8 cellular contexts compared by ENCODE assay signal in the genomic region with DNA sequence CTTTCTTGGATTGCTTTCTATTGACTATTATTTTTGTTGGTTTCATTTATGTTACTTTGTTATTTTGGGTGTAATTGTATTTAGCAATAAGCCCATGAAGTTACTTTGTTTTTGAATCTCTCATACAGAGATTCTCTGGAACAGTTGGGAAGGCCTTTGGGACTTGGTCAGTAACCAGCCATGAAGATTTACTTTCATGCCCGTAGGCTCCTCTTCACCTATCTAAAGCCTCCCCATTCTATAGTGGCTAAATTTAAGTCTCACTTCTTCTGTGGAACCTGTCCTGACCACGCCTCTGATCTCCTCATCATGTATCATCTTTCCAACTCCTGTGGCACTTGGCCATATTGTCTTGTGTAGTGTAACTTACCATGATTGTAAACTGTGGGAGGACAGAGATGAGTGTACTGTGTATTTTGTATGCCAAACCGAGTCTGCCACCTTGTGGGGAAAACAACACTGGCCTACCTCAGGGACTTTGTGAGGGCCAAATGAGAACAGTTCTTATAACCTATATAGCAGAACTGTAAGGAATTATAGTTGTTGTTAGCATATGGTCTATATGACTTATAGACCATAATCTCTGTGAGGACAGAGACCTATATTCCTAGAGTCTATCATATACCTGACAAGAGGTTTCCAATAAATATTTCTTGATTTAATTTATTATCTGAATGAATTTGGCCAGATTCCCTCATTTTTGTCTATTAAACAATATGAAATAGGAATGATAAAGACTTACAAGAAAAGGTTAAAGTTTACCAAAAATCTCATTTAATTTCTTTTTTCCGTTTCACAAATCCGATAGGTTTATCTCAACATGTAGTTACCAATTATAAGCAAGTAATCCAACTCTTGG.
DNase-seq lines count a peak whose midpoint lies in the region; ATAC-seq, FAIRE-seq and TF ChIP-seq lines count a peak whose summit lies in the region.

No MANE protein-coding gene starts in this region.

- DNase-seq in NCI-H2196 treated with DMSO at 0.1 percent for 48 hours (lab: John Stamatoyannopoulos, UW; ENCODE audit: unreplicated experiment) (peak; percentile 35), left colon (peak; percentile 53 to 76)
- DNase-seq in central memory CD8-positive, alpha-beta T cell (ENCODE audit: low spot score in 2 of 2): peak; percentile 18 to 22
- DNase-seq in stimulated activated CD4-positive, alpha-beta T cell treated with anti-CD3 and anti-CD28 coated beads, Interleukin-4, amount 100 ng/mL, for 48 hours (ENCODE audit: low read depth in 2 of 2): peak; percentile 40 to 45

- peak; percentile 86 for FAIRE-seq in G401.6 (lab: Jason Lieb, UNC)

- H3K36me3 Mint-ChIP-seq in central memory CD8-positive, alpha-beta T cell (ENCODE audit: insufficient read depth): peaks cover 2% of the 10 kb centered on the region

- no peak overlapping the region for H3K4me3 ChIP-seq in WI38 (ENCODE audit: low read depth, low read length)

- intact Hi-C loops in left colon (cut with DNase I, micrococcal nuclease): loop anchor here in 1 of 2 donors (5.0 kb wide), 1 partner anchor 103 kb away; a partner anchor contains a TSS

- peak; percentile 68 for TF ChIP-seq CTCF in WI38 (IDR thresholded peaks at IDR 0.05; ENCODE audit: low read depth, low read length)

- peaks cover 6% of the 10 kb centered on the region for H3K4me1 Mint-ChIP-seq in central memory CD8-positive, alpha-beta T cell

- H3K27ac Mint-ChIP-seq in central memory CD8-positive, alpha-beta T cell (ENCODE audit: low read depth): no peak overlapping the region

- no peak overlapping the region for H3K4me3 Mint-ChIP-seq in central memory CD8-positive, alpha-beta T cell

- no peaks in the 10 kb centered on the region for H3K27me3 Mint-ChIP-seq in central memory CD8-positive, alpha-beta T cell

- no peaks in the 10 kb centered on the region for H3K9me3 Mint-ChIP-seq in central memory CD8-positive, alpha-beta T cell

- ATAC-seq in HG02938 (IDR thresholded peaks at IDR 0.05; ENCODE audit: unreplicated experiment) (peak; percentile 75), left colon (peak; percentile 100), GM19023 (IDR thresholded peaks at IDR 0.05; ENCODE audit: unreplicated experiment) (no peak)
- peak; percentile 75 for ATAC-seq in central memory CD8-positive, alpha-beta T cell (replicated peaks; ENCODE audit: extremely low read depth, poor library complexity, severe bottlenecking)
